ENCODE assay signal across 8 cellular contexts in genomic region chr7:36723951-36724664, GRCh38. TPM values are rescaled to one million over a fixed set of nuclear protein-coding genes. Genes with fewer than 3 reads are reported as not detected.
DNase-seq lines count a peak whose midpoint lies in the region; ATAC-seq and TF ChIP-seq lines count a peak whose summit lies in the region.

Gene AOAH (minus strand): TSS chr7:36724494. CDS start chr7:36724148, 346 bp downstream.

- peak within 1 kb of the TSS; percentile 80; the same call in 1 of the 2 replicates for H2AFZ ChIP-seq in GM23338
- H2AFZ ChIP-seq in hepatocyte: no peak within 1 kb of the TSS

- DNase-seq in Daoy (ENCODE audit: low read depth): no peak
- DNase-seq in GM23338 (ENCODE audit: low spot score): no peak
- peak; percentile 91 for DNase-seq in NOMO-1 treated with dmso at 0.1 percent for 144 hours (lab: John Stamatoyannopoulos, UW; ENCODE audit: unreplicated experiment)
- DNase-seq in activated T-helper 1 cell treated with anti-CD3 and anti-CD28 coated beads, Interleukin-2, amount 50 U/mL, for 16 hours (ENCODE audit: low read depth in 1 of 2, low spot score in 1 of 2): peak; percentile 24 to 37
- peak; percentile 37 for DNase-seq in midbrain (lab: John Stamatoyannopoulos, UW)
- DNase-seq in NCI-H510A (lab: John Stamatoyannopoulos, UW): no peak
- no peak for DNase-seq in hepatocyte (ENCODE audit: low spot score)

- no peak for TF ChIP-seq CTCF in GM23338 (conservative IDR thresholded peaks at IDR 0.05; ENCODE audit: low read depth in 2 of 2)
- no peak for TF ChIP-seq CTCF in hepatocyte (IDR thresholded peaks at IDR 0.05; ENCODE audit: poor library complexity)

- no peaks in the 10 kb centered on the region for H3K36me3 ChIP-seq in GM23338 (ENCODE audit: insufficient read depth)
- H3K36me3 ChIP-seq in hepatocyte (replicated peaks; ENCODE audit: insufficient read depth, low read depth): no peaks in the 10 kb centered on the region

- no peaks in the 10 kb centered on the region for H3K9me3 ChIP-seq in hepatocyte (ENCODE audit: low read depth)

- no peak within 1 kb of the TSS; the same call in 1 of the 2 replicates for H3K27ac Mint-ChIP-seq in GM23338
- H3K27ac Mint-ChIP-seq in stimulated activated memory B cell treated with anti-CD40 and anti-IgM and Interleukin-4, amounts not matched to agents 10 μg/mL and 1 μg/mL and 100 μg/mL, for 72 hours: peak within 1 kb of the TSS; percentile 81

- H3K36me3 Mint-ChIP-seq in GM23338 (ENCODE audit: low read depth): no peaks in the 10 kb centered on the region
- H3K36me3 Mint-ChIP-seq in stimulated activated memory B cell treated with anti-CD40 and anti-IgM and Interleukin-4, amounts not matched to agents 10 μg/mL and 1 μg/mL and 100 μg/mL, for 72 hours: no peaks in the 10 kb centered on the region

- 83% methylated on average over 14 of the region's 14 CpGs for WGBS in hepatocyte (ENCODE audit: low lambda C conversion rate, missing lambda C conversion rate)

- no peak within 1 kb of the TSS for H3K4me3 ChIP-seq in GM23338
- no peak within 1 kb of the TSS for H3K4me3 ChIP-seq in hepatocyte

- peaks cover 2% of the 10 kb centered on the region for H3K27me3 Mint-ChIP-seq in GM23338 (ENCODE audit: insufficient read depth, low read depth, poor library complexity)
- no peaks in the 10 kb centered on the region for H3K27me3 Mint-ChIP-seq in stimulated activated memory B cell treated with anti-CD40 and anti-IgM and Interleukin-4, amounts not matched to agents 10 μg/mL and 1 μg/mL and 100 μg/mL, for 72 hours

- H3K4me1 ChIP-seq in GM23338 (ENCODE audit: insufficient read depth): no peaks in the 10 kb centered on the region
- no peaks in the 10 kb centered on the region for H3K4me1 ChIP-seq in hepatocyte (ENCODE audit: insufficient read depth)

- H4K20me1 ChIP-seq in GM23338 (replicated peaks; ENCODE audit: insufficient read depth) (no peaks in the 10 kb centered on the region), hepatocyte (ENCODE audit: insufficient read depth, poor library complexity, severe bottlenecking) (no peaks in the 10 kb centered on the region)

- H3K9me2 ChIP-seq in GM23338 (ENCODE audit: insufficient read depth) (peaks cover 9% of the 10 kb centered on the region; the same call in 1 of the 2 replicates), hepatocyte (replicated peaks; ENCODE audit: insufficient read depth) (no peaks in the 10 kb centered on the region)

- H3K4me2 ChIP-seq in GM23338 (no peak within 1 kb of the TSS), hepatocyte (no peak within 1 kb of the TSS)

- no peaks in the 10 kb centered on the region; the same call in 2 of the 3 replicates for H3K4me1 Mint-ChIP-seq in GM23338
- H3K4me1 Mint-ChIP-seq in stimulated activated memory B cell treated with anti-CD40 and anti-IgM and Interleukin-4, amounts not matched to agents 10 μg/mL and 1 μg/mL and 100 μg/mL, for 72 hours: peaks cover 11% of the 10 kb centered on the region

- no peak within 1 kb of the TSS for H3K4me3 Mint-ChIP-seq in GM23338
- peak within 1 kb of the TSS; percentile 46 for H3K4me3 Mint-ChIP-seq in stimulated activated memory B cell treated with anti-CD40 and anti-IgM and Interleukin-4, amounts not matched to agents 10 μg/mL and 1 μg/mL and 100 μg/mL, for 72 hours

- H3K79me2 ChIP-seq in GM23338 (replicated peaks; ENCODE audit: insufficient read depth) (no peaks in the 10 kb centered on the region), hepatocyte (no peaks in the 10 kb centered on the region)

- no peak for ATAC-seq in GM23338
- ATAC-seq in stimulated activated memory B cell treated with anti-CD40 and anti-IgM and Interleukin-4, amounts not matched to agents 10 μg/mL and 1 μg/mL and 100 μg/mL, for 72 hours: peak; percentile 95

- H3F3A ChIP-seq in GM23338 (replicated peaks; ENCODE audit: low read depth): no peaks in the 10 kb centered on the region

- H3K27me3 ChIP-seq in GM23338 (ENCODE audit: insufficient read depth) (no peaks in the 10 kb centered on the region), hepatocyte (no peaks in the 10 kb centered on the region)

- H3K27ac ChIP-seq in GM23338 (ENCODE audit: low read depth) (no peak within 1 kb of the TSS), hepatocyte (no peak within 1 kb of the TSS)

- no peaks in the 10 kb centered on the region for H3K9me3 Mint-ChIP-seq in GM23338
- H3K9me3 Mint-ChIP-seq in stimulated activated memory B cell treated with anti-CD40 and anti-IgM and Interleukin-4, amounts not matched to agents 10 μg/mL and 1 μg/mL and 100 μg/mL, for 72 hours: no peaks in the 10 kb centered on the region

TF ChIP-seq in GM23338, 12 proteins besides CTCF, POLR2A, EP300 and RAD21:
- TF ChIP-seq EZH2phosphoT487 (IDR thresholded peaks at IDR 0.05; ENCODE audit: unreplicated experiment) (no peak), ZNF331 (CRISPR knock-in tag; IDR thresholded peaks at IDR 0.05; ENCODE audit: low read depth) (no peak)

RNA-seq across cellular contexts. Expression of gene AOAH, which starts in this region (rescaled TPM):
- total RNA-seq in Daoy (2014; rRNA removed; shearing (Covaris generic)): 39.0 and 42.6 TPM in 2 replicates
- not detected in 2 replicates for total RNA-seq in GM23338 (2014; rRNA removed; shearing (Covaris generic))
- polyA plus RNA-seq in GM23338 (2016; fragmentation: Nextera tagmentation; extraction: Ambion mirVana) (not detected in 2 replicates), hepatocyte (3.9 and 4.8 TPM in 2 replicates)
- total RNA-seq in hepatocyte: 2.4 and 5.4 TPM in 2 replicates

Comparison
In these comparisons a context has a peak if more than half of its experiments do, and no peak if none do; other contexts are left out.
1. DNase-seq: peak in NOMO-1 treated with dmso at 0.1 percent for 144 hours (single experiment), activated T-helper 1 cell treated with anti-CD3 and anti-CD28 coated beads, Interleukin-2, amount 50 U/mL, for 16 hours (2 of 2) and midbrain (single experiment); none in Daoy (single experiment), GM23338 (single experiment), NCI-H510A (single experiment) and hepatocyte (single experiment).